In the genomic region with DNA sequence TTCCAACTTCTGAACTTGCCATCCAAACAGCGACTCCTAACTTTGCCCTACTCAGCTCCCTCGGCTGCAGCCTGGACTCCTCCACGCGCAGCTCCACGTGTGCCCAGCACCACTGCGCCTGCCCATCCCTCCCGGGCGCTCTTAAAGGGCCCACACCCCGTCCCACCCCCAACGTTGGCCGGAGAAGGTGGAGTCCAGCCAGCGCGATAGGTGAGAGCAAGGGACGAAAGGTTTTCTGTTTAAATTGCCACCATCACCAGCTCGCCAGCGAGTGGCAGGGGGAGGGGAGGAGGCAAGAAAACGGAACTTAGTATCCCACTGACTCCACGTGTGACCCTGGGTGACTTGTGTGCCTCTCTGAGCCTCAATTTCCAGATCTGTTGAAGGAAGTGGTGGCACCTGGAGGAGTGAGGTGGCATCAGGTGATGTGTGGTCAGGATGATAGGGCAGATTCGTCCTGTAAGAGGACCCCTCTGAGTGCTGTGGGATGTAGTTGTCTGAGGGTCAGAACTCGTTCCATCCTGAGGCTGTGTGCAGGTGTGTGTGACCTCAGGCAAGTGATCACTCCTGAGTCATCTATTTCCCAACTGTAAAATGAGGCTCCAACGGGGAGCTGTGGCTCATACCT, we compare ENCODE assay signal across 11 cellular contexts. TPM values are rescaled to one million over a fixed set of nuclear protein-coding genes. Genes with fewer than 3 reads are reported as not detected.
DNase-seq lines count a peak whose midpoint lies in the region; ATAC-seq and TF ChIP-seq lines count a peak whose summit lies in the region.
"Had no signal": no experiment of that assay in that cellular context is flagged by ENCODE, and none has a peak within 500 bp of the region (broad histone marks: within the 10 kb centered on the region; RNA-seq: fewer than 3 reads in every experiment).

No MANE protein-coding gene starts in this region.

- H3K4me3 ChIP-seq in osteoblast (ENCODE audit: insufficient read depth, low read length) = peak overlapping the region; percentile 60
- H3K4me3 ChIP-seq in brain microvascular endothelial cell (ENCODE audit: low read depth, low read length) = no peak overlapping the region

- H2AFZ ChIP-seq in osteoblast (ENCODE audit: low read length) = peak overlapping the region; percentile 77

- peak overlapping the region in 1 of 2 donors; percentile 44 for H3K4me3 Mint-ChIP-seq in stimulated activated naive CD8-positive, alpha-beta T cell treated with anti-CD3 and anti-CD28 coated beads, Interleukin-15, amount 100 ng/mL, for 72 hours
- H3K4me3 Mint-ChIP-seq: IgD-negative memory B cell had no signal

- no peaks in the 10 kb centered on the region for H4K20me1 ChIP-seq in osteoblast (ENCODE audit: insufficient read depth, low read length)

- no peaks in the 10 kb centered on the region for H3K79me2 ChIP-seq in osteoblast (ENCODE audit: insufficient read depth, low read length)

- H3K4me2 ChIP-seq in osteoblast (ENCODE audit: insufficient read depth, low read length) = peak overlapping the region; percentile 79

- in situ Hi-C loops in brain microvascular endothelial cell (cut with HindIII; ENCODE audit: low pct_ligation_motif_present, low sequenced_read_pairs) = no loop called here

- H3K9me3 ChIP-seq in osteoblast (ENCODE audit: low read depth, low read length) = no peaks in the 10 kb centered on the region

- peak overlapping the region in 1 of 2 donors; percentile 63 for H3K27ac Mint-ChIP-seq in stimulated activated naive CD8-positive, alpha-beta T cell treated with anti-CD3 and anti-CD28 coated beads, Interleukin-15, amount 100 ng/mL, for 72 hours
- H3K27ac Mint-ChIP-seq: IgD-negative memory B cell had no signal

- no peaks in the 10 kb centered on the region for H3K36me3 ChIP-seq in osteoblast (ENCODE audit: insufficient read depth, low read length)
- H3K36me3 ChIP-seq in brain microvascular endothelial cell (replicated peaks) = no peaks in the 10 kb centered on the region

- no peak for ATAC-seq in stimulated activated naive CD8-positive, alpha-beta T cell treated with anti-CD3 and anti-CD28 coated beads, Interleukin-15, amount 100 ng/mL, for 72 hours

- TF ChIP-seq CTCF in osteoblast (IDR thresholded peaks at IDR 0.05; ENCODE audit: extremely low read depth, low read depth, low read length) (no peak), brain microvascular endothelial cell (IDR thresholded peaks at IDR 0.05; ENCODE audit: low read depth, low read length, missing control alignments) (no peak)

- no peaks in the 10 kb centered on the region for H3K9me3 Mint-ChIP-seq in stimulated activated naive CD8-positive, alpha-beta T cell treated with anti-CD3 and anti-CD28 coated beads, Interleukin-15, amount 100 ng/mL, for 72 hours

- no peak overlapping the region for H3K27ac ChIP-seq in osteoblast (ENCODE audit: low read depth, low read length)
- no peak overlapping the region for H3K27ac ChIP-seq in brain microvascular endothelial cell
- H3K27ac ChIP-seq: heart left ventricle had no signal

- H3K27me3 Mint-ChIP-seq in stimulated activated naive CD8-positive, alpha-beta T cell treated with anti-CD3 and anti-CD28 coated beads, Interleukin-15, amount 100 ng/mL, for 72 hours = peaks cover 9% of the 10 kb centered on the region
- H3K27me3 Mint-ChIP-seq: IgD-negative memory B cell had no signal

- DNase-seq in C1 segment of cervical spinal cord (lab: John Stamatoyannopoulos, UW) (peak in 8 of 14 donors; percentile 4 to 53 (median 38)), NCI-H460 (ENCODE audit: extremely low read depth, low read depth) (peak; percentile 20), cortex of kidney (lab: John Stamatoyannopoulos, UW) (peak; percentile 37), osteoblast (ENCODE audit: insufficient read length, low spot score, missing footprints) (no peak), brain microvascular endothelial cell (no peak)
- DNase-seq in central memory CD4-positive, alpha-beta T cell = no peak
- DNase-seq in stimulated activated CD8-positive, alpha-beta memory T cell treated with anti-CD3 and anti-CD28 coated beads, Interleukin-4, amount 100 ng/mL, for 48 hours = no peak
- DNase-seq in stimulated activated naive CD8-positive, alpha-beta T cell treated with anti-CD3 and anti-CD28 coated beads, Interleukin-15, amount 100 ng/mL, for 72 hours = no peak
- DNase-seq: activated CD4-positive, alpha-beta T cell treated with anti-CD3 and anti-CD28 coated beads for 48 hours; heart left ventricle had no signal

- no peaks in the 10 kb centered on the region for H3K27me3 ChIP-seq in osteoblast (ENCODE audit: insufficient read depth, low read length)
- H3K27me3 ChIP-seq in brain microvascular endothelial cell (replicated peaks) = no peaks in the 10 kb centered on the region

- H3K4me1 ChIP-seq in osteoblast (ENCODE audit: insufficient read depth, low read length) = peaks cover 9% of the 10 kb centered on the region

- H3K4me1 Mint-ChIP-seq in stimulated activated naive CD8-positive, alpha-beta T cell treated with anti-CD3 and anti-CD28 coated beads, Interleukin-15, amount 100 ng/mL, for 72 hours = peaks cover 24% of the 10 kb centered on the region

RNA-seq across cellular contexts. Expression of gene TRPV4, which starts 59.7 kb away (rescaled TPM):
- not detected in 2 replicates for total RNA-seq in NCI-H460 (2014; rRNA removed; shearing (Covaris generic))
- not detected in 2 replicates for polyA plus RNA-seq in NCI-H460 (2014; cell fraction: nucleus; rRNA removed)
- 3.2 and 5.8 TPM in 2 replicates for total RNA-seq in osteoblast
- polyA plus RNA-seq: IgD-negative memory B cell had no signal

RNA-seq across cellular contexts. Expression of gene FAM222A, which starts 59.9 kb away (rescaled TPM):
- 0.25 and 0.78 TPM in 2 replicates for total RNA-seq in NCI-H460 (2014; rRNA removed; shearing (Covaris generic))
- polyA plus RNA-seq in NCI-H460 (2014; cell fraction: nucleus; rRNA removed) = 1.1 and 1.8 TPM in 2 replicates
- total RNA-seq in osteoblast = 0.29 and 0.36 TPM in 2 replicates

Comparison
In these comparisons a context has a peak if more than half of its experiments do, and no peak if none do; other contexts are left out.
1. DNase-seq: peak in C1 segment of cervical spinal cord (8 of 14), NCI-H460 (single experiment) and cortex of kidney (single experiment); none in osteoblast (single experiment), central memory CD4-positive, alpha-beta T cell (single experiment), stimulated activated CD8-positive, alpha-beta memory T cell treated with anti-CD3 and anti-CD28 coated beads, Interleukin-4, amount 100 ng/mL, for 48 hours (single experiment), stimulated activated naive CD8-positive, alpha-beta T cell treated with anti-CD3 and anti-CD28 coated beads, Interleukin-15, amount 100 ng/mL, for 72 hours (0 of 2) and brain microvascular endothelial cell (single experiment).